Comparison of ENCODE assay signal across 10 cellular contexts in genomic region chr2:96526615-96527014, GRCh38. TPM values are rescaled to one million over a fixed set of nuclear protein-coding genes. Genes with fewer than 3 reads are reported as not detected.
A peak's percentile ranks its signal among the peaks of the same experiment; 100 is the strongest.
DNase-seq lines count a peak whose midpoint lies in the region; ATAC-seq, FAIRE-seq and TF ChIP-seq lines count a peak whose summit lies in the region.
"Had no signal": no experiment of that assay in that cellular context is flagged by ENCODE, and none has a peak within 500 bp of the region (broad histone marks: within the 10 kb centered on the region; RNA-seq: fewer than 3 reads in every experiment).

No MANE protein-coding gene starts in this region.

- no peak overlapping the region for H3K27ac ChIP-seq in HepG2 (ENCODE audit: extremely low read length, insufficient read depth, low read length)
- H3K27ac ChIP-seq in right lobe of liver: no peak overlapping the region
- no peak overlapping the region for H3K27ac ChIP-seq in aorta (ENCODE audit: low read depth in 1 of 2, low read length in 2 of 2)
- no peak overlapping the region for H3K27ac ChIP-seq in caudate nucleus (ENCODE audit: low read depth, low read length)

- H3K9me3 ChIP-seq in HepG2 (ENCODE audit: low read length) (no peaks in the 10 kb centered on the region), right lobe of liver (no peaks in the 10 kb centered on the region), adipocyte (ENCODE audit: control insufficient read depth, low read length) (no peaks in the 10 kb centered on the region), aorta (ENCODE audit: control insufficient read depth, low read length) (no peaks in the 10 kb centered on the region)

- H3K27me3 ChIP-seq in HepG2 (ENCODE audit: control insufficient read depth in 1 of 2, insufficient read depth in 2 of 2, low read length in 2 of 2) (peaks cover 21 to 73% of the 10 kb centered on the region in 2 experiments), right lobe of liver (no peaks in the 10 kb centered on the region), adipocyte (replicated peaks; ENCODE audit: control insufficient read depth, insufficient read depth, low read length) (no peaks in the 10 kb centered on the region), aorta (ENCODE audit: control insufficient read depth in 1 of 2, insufficient read depth in 2 of 2, low read length in 1 of 2) (no peaks in the 10 kb centered on the region)

- no peaks in the 10 kb centered on the region for H3K79me2 ChIP-seq in HepG2 (ENCODE audit: insufficient read depth, low read length)

- DNase-seq in HepG2 (ENCODE audit: low spot score) (no peak), right lobe of liver (no peak), adipocyte (ENCODE audit: low read depth) (no peak), natural killer cell (no peak), aorta (peak; percentile 47 to 76), caudate nucleus (lab: John Stamatoyannopoulos, UW) (no peak)
- DNase-seq: KBM-7 had no signal

- peak overlapping the region; percentile 77 for H3K4me3 Mint-ChIP-seq in natural killer cell

- POLR2A ChIA-PET in HepG2 (lab: Yijun Ruan, JAX): no interaction called here

- in situ Hi-C loops in HepG2 (cut with HindIII; ENCODE audit: extremely low pct_ligation_motif_present, low pct_unique_long_range_greater_than_20kb): no loop called here

- H3K9me3 Mint-ChIP-seq in natural killer cell: no peaks in the 10 kb centered on the region

- BruUV-seq in HepG2 (replicated peaks; lab: Mats Ljungman, UMichigan): no TSS peak

- peaks cover 20 to 38% of the 10 kb centered on the region in 2 donors for H3K4me1 Mint-ChIP-seq in natural killer cell

- H3K9ac ChIP-seq in HepG2 (ENCODE audit: insufficient read depth, low read depth, low read length) (no peak overlapping the region), adipocyte (ENCODE audit: low read length) (peak overlapping the region; percentile 75)

- 50% methylated on average over 18 of the region's 18 CpGs for WGBS in HepG2 (ENCODE audit: low lambda C conversion rate)
- WGBS in right lobe of liver (ENCODE audit: insufficient coverage, low coverage, low lambda C conversion rate, missing lambda C conversion rate): 79% methylated on average over 17 of the region's 18 CpGs
- 95 to 96% methylated on average over 18 of the region's 18 CpGs for WGBS in aorta, 2 donors

- no peaks in the 10 kb centered on the region for H4K20me1 ChIP-seq in HepG2 (ENCODE audit: insufficient read depth, low read length)

- intact Hi-C loops in HepG2 (cut with micrococcal nuclease; ENCODE audit: unreplicated experiment): no loop called here
- intact Hi-C loops in right lobe of liver (cut with DNase I): no loop called here
- intact Hi-C loops in natural killer cell (cut with micrococcal nuclease): loop anchor here (1.0 kb wide), 1 partner anchor 28 kb away; no protein-coding TSS in a partner anchor
- intact Hi-C loops in aorta (cut with DNase I): no loop called here

- H3K36me3 ChIP-seq in HepG2 (replicated peaks in 1 of 2; ENCODE audit: control insufficient read depth in 1 of 2, insufficient read depth in 2 of 2, low read length in 2 of 2) (no peaks in the 10 kb centered on the region), right lobe of liver (no peaks in the 10 kb centered on the region), adipocyte (ENCODE audit: control insufficient read depth, insufficient read depth, low read length, severe bottlenecking) (no peaks in the 10 kb centered on the region), aorta (ENCODE audit: control insufficient read depth in 1 of 2, insufficient read depth in 2 of 2, low read length in 1 of 2) (no peaks in the 10 kb centered on the region)

- FAIRE-seq in HepG2 (lab: Jason Lieb, UNC): no peak

- H2AFZ ChIP-seq in HepG2 (ENCODE audit: low read length): no peak overlapping the region

- H3K27ac Mint-ChIP-seq in natural killer cell: peak overlapping the region in 1 of 2 donors; percentile 60

- TF ChIP-seq POLR2A in HepG2 (IDR thresholded peaks at IDR 0.05; ENCODE audit: insufficient read depth in 1 of 2, low read depth in 2 of 2, low read length in 2 of 2): no peak
- no peak for TF ChIP-seq POLR2A in right lobe of liver (IDR thresholded peaks at IDR 0.05)

- H3K4me2 ChIP-seq in HepG2 (ENCODE audit: low read depth, low read length): no peak overlapping the region

- TF ChIP-seq EP300 in HepG2 (IDR thresholded peaks at IDR 0.05; ENCODE audit: low read depth in 2 of 2, low read length in 2 of 2): no peak
- no peak for TF ChIP-seq EP300 in HepG2 (CRISPR knock-in tag; IDR thresholded peaks at IDR 0.05; ENCODE audit: borderline replicate concordance)

- TF ChIP-seq RAD21 in HepG2 (CRISPR knock-in tag; IDR thresholded peaks at IDR 0.05): no peak

- ATAC-seq in HepG2 (no peak; the same call in 2 of the 3 replicates), right lobe of liver (no peak), natural killer cell (no peak), aorta (ENCODE audit: low FRiP score) (no peak), HG02642 (IDR thresholded peaks at IDR 0.05; ENCODE audit: poor library complexity, unreplicated experiment) (no peak), HG03521 (IDR thresholded peaks at IDR 0.05; ENCODE audit: unreplicated experiment) (no peak)

- CTCF ChIA-PET in HepG2 (lab: Yijun Ruan, JAX; ENCODE audit: low intra/inter-chr PET ratio, low total read pairs): no interaction called here

- peaks cover 0 to 6% of the 10 kb centered on the region in 2 donors for H3K27me3 Mint-ChIP-seq in natural killer cell (ENCODE audit: low read depth in 2 of 2)

- H3K4me1 ChIP-seq in HepG2 (ENCODE audit: insufficient read depth, low read length) (peaks cover 6% of the 10 kb centered on the region; the same call in 1 of the 2 replicates), right lobe of liver (no peaks in the 10 kb centered on the region), adipocyte (ENCODE audit: control insufficient read depth, insufficient read depth, low read length) (peaks cover 35% of the 10 kb centered on the region), aorta (ENCODE audit: control insufficient read depth in 1 of 2, insufficient read depth in 2 of 2, low read length in 2 of 2) (no peaks in the 10 kb centered on the region)

- H3K36me3 Mint-ChIP-seq in natural killer cell: no peaks in the 10 kb centered on the region

- TF ChIP-seq CTCF in HepG2 (CRISPR knock-in tag; IDR thresholded peaks at IDR 0.05): no peak
- TF ChIP-seq CTCF in right lobe of liver (IDR thresholded peaks at IDR 0.05): no peak
- TF ChIP-seq CTCF in natural killer cell (IDR thresholded peaks at IDR 0.05): no peak

- no peak overlapping the region for H3K4me3 ChIP-seq in HepG2 (replicated peaks in 1 of 3; ENCODE audit: insufficient read depth in 1 of 3, low read depth in 2 of 3, low read length in 3 of 3)
- H3K4me3 ChIP-seq in right lobe of liver: no peak overlapping the region
- H3K4me3 ChIP-seq in adipocyte (ENCODE audit: low read length): no peak overlapping the region
- H3K4me3 ChIP-seq in aorta (ENCODE audit: low read length in 2 of 2): no peak overlapping the region

RNA-seq across cellular contexts. Expression of gene ARID5A, which starts 9.9 kb away (rescaled TPM):
- 8.0 and 9.5 TPM in 2 replicates for total RNA-seq in HepG2 (2016; rRNA removed; fragmentation: Illumina TruSeq; extraction: Trizol)
- 2.9 and 3.5 TPM in 2 replicates for total RNA-seq in HepG2 (2016; cell fraction: cytosol; rRNA removed; fragmentation: Illumina TruSeq; extraction: Trizol; ENCODE audit: low read depth)
- total RNA-seq in HepG2 (2016; cell fraction: insoluble cytoplasmic fraction; rRNA removed; fragmentation: Illumina TruSeq; extraction: Trizol): 8.1 and 9.8 TPM in 2 replicates
- 6.9 and 8.7 TPM in 2 replicates for total RNA-seq in HepG2 (2016; cell fraction: membrane; rRNA removed; fragmentation: Illumina TruSeq; extraction: Trizol)
- total RNA-seq in HepG2 (2016; cell fraction: nucleus; rRNA removed; fragmentation: Illumina TruSeq; extraction: Trizol): 7.0 and 7.5 TPM in 2 replicates
- 6.0 and 7.4 TPM in 2 replicates for polyA plus RNA-seq in HepG2 (2011; rRNA removed)
- 3.4 and 7.0 TPM in 2 replicates for polyA plus RNA-seq in HepG2 (2011; cell fraction: cytosol; rRNA removed)
- polyA plus RNA-seq in HepG2 (2011; cell fraction: nucleus; rRNA removed): 11.9 and 13.3 TPM in 2 replicates
- 4.7 and 5.3 TPM in 2 replicates for polyA plus RNA-seq in HepG2 (2012)
- 3.1 and 4.1 TPM in 2 replicates for polyA plus RNA-seq in HepG2 (2016; cell fraction: cytosol; fragmentation: Illumina TruSeq; extraction: Trizol; ENCODE audit: low read depth)
- 9.9 and 12.2 TPM in 2 replicates for polyA plus RNA-seq in HepG2 (2016; cell fraction: insoluble cytoplasmic fraction; fragmentation: Illumina TruSeq; extraction: Trizol; ENCODE audit: low read depth)
- polyA plus RNA-seq in HepG2 (2016; cell fraction: membrane; fragmentation: Illumina TruSeq; extraction: Trizol; ENCODE audit: low read depth): 6.1 and 8.5 TPM in 2 replicates
- polyA plus RNA-seq in HepG2 (2016; cell fraction: nucleus; fragmentation: Illumina TruSeq; extraction: Trizol; ENCODE audit: insufficient read depth, low read depth): 12.7 and 13.7 TPM in 2 replicates
- polyA minus RNA-seq in HepG2 (2011; rRNA and poly(A)+ RNA removed; ENCODE audit: low replicate concordance): 1.4 and 6.4 TPM in 2 replicates
- polyA minus RNA-seq in HepG2 (2011; cell fraction: cytosol; rRNA and poly(A)+ RNA removed): 3.0 and 4.0 TPM in 2 replicates
- polyA minus RNA-seq in HepG2 (2011; cell fraction: nucleus; rRNA and poly(A)+ RNA removed): 3.2 and 4.2 TPM in 2 replicates
- total RNA-seq in right lobe of liver: 10 to 100 TPM; 13.2 to 23.1 (median 16.9) TPM
- total RNA-seq in natural killer cell: 100 to 1,000 TPM in 2 of 3 donors, 10 to 100 TPM in 1; 90.9 to 117 (median 114) TPM
- total RNA-seq in aorta: 100 to 1,000 TPM; 107 to 257 TPM
- polyA plus RNA-seq in aorta: 100 to 1,000 TPM in 1 of 2 donors, 10 to 100 TPM in 1; 51.5 to 264 TPM

RNA-seq across cellular contexts. Expression of gene NEURL3, which starts 21.5 kb away (rescaled TPM):
- total RNA-seq in HepG2 (2016; rRNA removed; fragmentation: Illumina TruSeq; extraction: Trizol) (0.74 and 1.2 TPM in 2 replicates), right lobe of liver (1 to 10 TPM in 3 of 6 experiments, under 1 TPM in 3; 0.23 to 3.0 (median 1.4) TPM), natural killer cell (not detected), aorta (under 1 TPM in 1 of 2 donors, not detected in 1; 0.33 TPM)
- 0.20 and 0.53 TPM in 2 replicates for total RNA-seq in HepG2 (2016; cell fraction: cytosol; rRNA removed; fragmentation: Illumina TruSeq; extraction: Trizol; ENCODE audit: low read depth)
- 0.73 and 1.4 TPM in 2 replicates for total RNA-seq in HepG2 (2016; cell fraction: insoluble cytoplasmic fraction; rRNA removed; fragmentation: Illumina TruSeq; extraction: Trizol)
- 0.34 and 0.48 TPM in 2 replicates for total RNA-seq in HepG2 (2016; cell fraction: membrane; rRNA removed; fragmentation: Illumina TruSeq; extraction: Trizol)
- 0.62 and 0.63 TPM in 2 replicates for total RNA-seq in HepG2 (2016; cell fraction: nucleus; rRNA removed; fragmentation: Illumina TruSeq; extraction: Trizol)
- polyA plus RNA-seq in HepG2 (2011; rRNA removed) (0.16 and 0.48 TPM in 2 replicates), aorta (under 1 TPM in 1 of 2 donors, not detected in 1; 0.75 TPM)
- 0.41 and 0.48 TPM in 2 replicates for polyA plus RNA-seq in HepG2 (2011; cell fraction: cytosol; rRNA removed)
- 0.37 and 0.74 TPM in 2 replicates for polyA plus RNA-seq in HepG2 (2011; cell fraction: nucleus; rRNA removed)
- 0.28 TPM in 1 of 2 replicates, not detected in the other for polyA plus RNA-seq in HepG2 (2012)
- polyA plus RNA-seq in HepG2 (2016; cell fraction: cytosol; fragmentation: Illumina TruSeq; extraction: Trizol; ENCODE audit: low read depth): 0.16 and 0.27 TPM in 2 replicates
- polyA plus RNA-seq in HepG2 (2016; cell fraction: insoluble cytoplasmic fraction; fragmentation: Illumina TruSeq; extraction: Trizol; ENCODE audit: low read depth): 0.81 and 0.88 TPM in 2 replicates
- 0.49 and 0.50 TPM in 2 replicates for polyA plus RNA-seq in HepG2 (2016; cell fraction: membrane; fragmentation: Illumina TruSeq; extraction: Trizol; ENCODE audit: low read depth)
- polyA plus RNA-seq in HepG2 (2016; cell fraction: nucleus; fragmentation: Illumina TruSeq; extraction: Trizol; ENCODE audit: insufficient read depth, low read depth): 1.3 and 1.5 TPM in 2 replicates
- polyA minus RNA-seq in HepG2 (2011; rRNA and poly(A)+ RNA removed; ENCODE audit: low replicate concordance): not detected in 2 replicates
- polyA minus RNA-seq in HepG2 (2011; cell fraction: cytosol; rRNA and poly(A)+ RNA removed): not detected in 2 replicates
- not detected in 2 replicates for polyA minus RNA-seq in HepG2 (2011; cell fraction: nucleus; rRNA and poly(A)+ RNA removed)
- total RNA-seq: fibroblast of lung had no signal
- polyA plus RNA-seq: fibroblast of lung had no signal

Comparison
In these comparisons a context has a peak if more than half of its experiments do, and no peak if none do; other contexts are left out.
1. DNase-seq: peak in aorta (2 of 2); none in HepG2 (single experiment), right lobe of liver (0 of 3), adipocyte (single experiment), natural killer cell (single experiment) and caudate nucleus (0 of 61).